ENCODE assay signal across 1 cellular context in the genomic region with DNA sequence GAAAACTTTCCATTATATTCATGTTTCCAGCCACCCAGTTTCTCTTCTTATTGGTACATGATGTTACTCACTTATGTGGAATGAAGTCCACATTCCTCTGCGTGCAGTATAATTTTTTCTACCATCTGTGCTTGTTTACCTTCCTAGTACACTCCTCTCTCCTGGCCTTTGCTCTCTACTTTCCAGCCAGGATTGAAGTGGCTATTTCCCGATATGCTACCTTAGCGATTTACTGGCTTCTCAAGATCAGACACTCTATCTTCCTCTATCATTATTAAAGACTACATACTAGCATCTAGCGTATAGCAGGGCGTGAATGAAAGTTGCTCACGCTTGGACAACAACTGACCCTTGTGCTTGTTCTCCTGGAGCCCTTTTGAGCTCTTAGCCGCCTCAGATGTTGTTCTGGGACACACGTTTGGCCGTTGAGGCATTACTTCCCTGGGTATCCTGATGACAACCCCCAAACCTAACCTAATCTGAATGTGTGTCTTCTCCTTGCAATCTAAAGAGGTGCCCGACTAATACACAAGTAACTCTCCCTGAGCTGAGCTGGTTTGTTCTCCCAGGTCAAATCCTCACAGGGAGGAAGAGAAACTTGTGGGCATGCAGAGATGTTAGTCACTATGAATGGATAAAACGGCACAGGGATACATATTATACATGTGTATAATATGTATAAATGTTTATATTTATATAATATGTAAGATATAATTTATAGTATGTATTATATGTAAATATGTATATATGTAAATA.
TF ChIP-seq lines count a peak whose summit lies in the region.

No MANE protein-coding gene starts in this region.

TF ChIP-seq in HepG2, 621 proteins besides CTCF, POLR2A, EP300 and RAD21 (continued from another document and continues in another):
- TF ChIP-seq ZMAT5 (CRISPR knock-in tag; IDR thresholded peaks at IDR 0.05; ENCODE audit: borderline replicate concordance, low read depth), result no peak
- TF ChIP-seq SOX5 (CRISPR knock-in tag; IDR thresholded peaks at IDR 0.05; ENCODE audit: borderline replicate concordance), result peak; percentile 73; the same call in 1 of the 2 replicates
- no peak for TF ChIP-seq KDM5B (CRISPR knock-in tag; IDR thresholded peaks at IDR 0.05; ENCODE audit: borderline replicate concordance)
- TF ChIP-seq CHCHD3 (CRISPR knock-in tag; IDR thresholded peaks at IDR 0.05), result no peak
- TF ChIP-seq ZNF766 (CRISPR knock-in tag; IDR thresholded peaks at IDR 0.05; ENCODE audit: borderline replicate concordance), result no peak
- no peak for TF ChIP-seq PHF21A (CRISPR knock-in tag; IDR thresholded peaks at IDR 0.05)
- no peak for TF ChIP-seq ZFYVE20 (CRISPR knock-in tag; IDR thresholded peaks at IDR 0.05; ENCODE audit: borderline replicate concordance, low read depth)
- no peak for TF ChIP-seq ZNF446 (CRISPR knock-in tag; IDR thresholded peaks at IDR 0.05)
- no peak for TF ChIP-seq E2F1 (CRISPR knock-in tag; IDR thresholded peaks at IDR 0.05)
- TF ChIP-seq ZNF296 (CRISPR knock-in tag; conservative IDR thresholded peaks at IDR 0.05), result no peak
- no peak for TF ChIP-seq NPAS2 (CRISPR knock-in tag; IDR thresholded peaks at IDR 0.05; ENCODE audit: borderline replicate concordance)
- no peak for TF ChIP-seq TOE1 (CRISPR knock-in tag; IDR thresholded peaks at IDR 0.05)
- no peak for TF ChIP-seq ATRX (CRISPR knock-in tag; IDR thresholded peaks at IDR 0.05; ENCODE audit: borderline replicate concordance)
- TF ChIP-seq KDM1A (CRISPR knock-in tag; IDR thresholded peaks at IDR 0.05), result no peak
- TF ChIP-seq, protein P1, sequence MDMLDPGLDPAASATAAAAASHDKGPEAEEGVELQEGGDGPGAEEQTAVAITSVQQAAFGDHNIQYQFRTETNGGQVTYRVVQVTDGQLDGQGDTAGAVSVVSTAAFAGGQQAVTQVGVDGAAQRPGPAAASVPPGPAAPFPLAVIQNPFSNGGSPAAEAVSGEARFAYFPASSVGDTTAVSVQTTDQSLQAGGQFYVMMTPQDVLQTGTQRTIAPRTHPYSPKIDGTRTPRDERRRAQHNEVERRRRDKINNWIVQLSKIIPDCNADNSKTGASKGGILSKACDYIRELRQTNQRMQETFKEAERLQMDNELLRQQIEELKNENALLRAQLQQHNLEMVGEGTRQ (IDR thresholded peaks at IDR 0.05; ENCODE audit: low read depth, low read length), result no peak
- TF ChIP-seq, protein P1 (CRISPR knock-in tag; IDR thresholded peaks at IDR 0.05; ENCODE audit: borderline replicate concordance), result no peak
- TF ChIP-seq, protein P2, sequence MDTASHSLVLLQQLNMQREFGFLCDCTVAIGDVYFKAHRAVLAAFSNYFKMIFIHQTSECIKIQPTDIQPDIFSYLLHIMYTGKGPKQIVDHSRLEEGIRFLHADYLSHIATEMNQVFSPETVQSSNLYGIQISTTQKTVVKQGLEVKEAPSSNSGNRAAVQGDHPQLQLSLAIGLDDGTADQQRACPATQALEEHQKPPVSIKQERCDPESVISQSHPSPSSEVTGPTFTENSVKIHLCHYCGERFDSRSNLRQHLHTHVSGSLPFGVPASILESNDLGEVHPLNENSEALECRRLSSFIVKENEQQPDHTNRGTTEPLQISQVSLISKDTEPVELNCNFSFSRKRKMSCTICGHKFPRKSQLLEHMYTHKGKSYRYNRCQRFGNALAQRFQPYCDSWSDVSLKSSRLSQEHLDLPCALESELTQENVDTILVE (CRISPR knock-in tag; IDR thresholded peaks at IDR 0.05), result peak; percentile 59; the same call in 1 of the 2 replicates
- TF ChIP-seq ZBTB2 (CRISPR knock-in tag; IDR thresholded peaks at IDR 0.05; ENCODE audit: low read depth), result no peak
- no peak for TF ChIP-seq PLRG1 (conservative IDR thresholded peaks at IDR 0.05)
- no peak for TF ChIP-seq TBP (CRISPR knock-in tag; IDR thresholded peaks at IDR 0.05)
- TF ChIP-seq ZNF354B (CRISPR knock-in tag; IDR thresholded peaks at IDR 0.05), result no peak
- no peak for TF ChIP-seq ZNF513 (CRISPR knock-in tag; conservative IDR thresholded peaks at IDR 0.05)
- TF ChIP-seq E2F5 (CRISPR knock-in tag; conservative IDR thresholded peaks at IDR 0.05), result no peak
- no peak for TF ChIP-seq ZNF33A (CRISPR knock-in tag; IDR thresholded peaks at IDR 0.05; ENCODE audit: borderline replicate concordance)
- TF ChIP-seq EEA1 (CRISPR knock-in tag; IDR thresholded peaks at IDR 0.05; ENCODE audit: borderline replicate concordance), result no peak
- TF ChIP-seq ZNF362 (CRISPR knock-in tag; IDR thresholded peaks at IDR 0.05; ENCODE audit: borderline replicate concordance), result peak; percentile 61; the same call in 1 of the 2 replicates
- TF ChIP-seq RARG (CRISPR knock-in tag; IDR thresholded peaks at IDR 0.05; ENCODE audit: low read depth), result no peak
- no peak for TF ChIP-seq ZNF136 (CRISPR knock-in tag; IDR thresholded peaks at IDR 0.05; ENCODE audit: low read depth)
- no peak for TF ChIP-seq PHB2 (IDR thresholded peaks at IDR 0.05; ENCODE audit: partially characterized antibody)
- no peak for TF ChIP-seq ISL2 (CRISPR knock-in tag; IDR thresholded peaks at IDR 0.05)
- no peak for TF ChIP-seq SNRNP70 (IDR thresholded peaks at IDR 0.05; ENCODE audit: low read depth, low read length)
- no peak for TF ChIP-seq MXD4 (CRISPR knock-in tag; IDR thresholded peaks at IDR 0.05)
- no peak for TF ChIP-seq ZNF704 (CRISPR knock-in tag; IDR thresholded peaks at IDR 0.05; ENCODE audit: borderline replicate concordance)
- no peak for TF ChIP-seq ZNF569 (CRISPR knock-in tag; IDR thresholded peaks at IDR 0.05; ENCODE audit: borderline replicate concordance)
- TF ChIP-seq ATAD3A (CRISPR knock-in tag; IDR thresholded peaks at IDR 0.05), result no peak
- no peak for TF ChIP-seq U2AF2 (IDR thresholded peaks at IDR 0.05; ENCODE audit: low read depth, low read length)
- TF ChIP-seq MTA1 (CRISPR knock-in tag; IDR thresholded peaks at IDR 0.05; ENCODE audit: borderline replicate concordance), result no peak
- no peak for TF ChIP-seq ZNF44 (CRISPR knock-in tag; IDR thresholded peaks at IDR 0.05)
- TF ChIP-seq, protein P3, sequence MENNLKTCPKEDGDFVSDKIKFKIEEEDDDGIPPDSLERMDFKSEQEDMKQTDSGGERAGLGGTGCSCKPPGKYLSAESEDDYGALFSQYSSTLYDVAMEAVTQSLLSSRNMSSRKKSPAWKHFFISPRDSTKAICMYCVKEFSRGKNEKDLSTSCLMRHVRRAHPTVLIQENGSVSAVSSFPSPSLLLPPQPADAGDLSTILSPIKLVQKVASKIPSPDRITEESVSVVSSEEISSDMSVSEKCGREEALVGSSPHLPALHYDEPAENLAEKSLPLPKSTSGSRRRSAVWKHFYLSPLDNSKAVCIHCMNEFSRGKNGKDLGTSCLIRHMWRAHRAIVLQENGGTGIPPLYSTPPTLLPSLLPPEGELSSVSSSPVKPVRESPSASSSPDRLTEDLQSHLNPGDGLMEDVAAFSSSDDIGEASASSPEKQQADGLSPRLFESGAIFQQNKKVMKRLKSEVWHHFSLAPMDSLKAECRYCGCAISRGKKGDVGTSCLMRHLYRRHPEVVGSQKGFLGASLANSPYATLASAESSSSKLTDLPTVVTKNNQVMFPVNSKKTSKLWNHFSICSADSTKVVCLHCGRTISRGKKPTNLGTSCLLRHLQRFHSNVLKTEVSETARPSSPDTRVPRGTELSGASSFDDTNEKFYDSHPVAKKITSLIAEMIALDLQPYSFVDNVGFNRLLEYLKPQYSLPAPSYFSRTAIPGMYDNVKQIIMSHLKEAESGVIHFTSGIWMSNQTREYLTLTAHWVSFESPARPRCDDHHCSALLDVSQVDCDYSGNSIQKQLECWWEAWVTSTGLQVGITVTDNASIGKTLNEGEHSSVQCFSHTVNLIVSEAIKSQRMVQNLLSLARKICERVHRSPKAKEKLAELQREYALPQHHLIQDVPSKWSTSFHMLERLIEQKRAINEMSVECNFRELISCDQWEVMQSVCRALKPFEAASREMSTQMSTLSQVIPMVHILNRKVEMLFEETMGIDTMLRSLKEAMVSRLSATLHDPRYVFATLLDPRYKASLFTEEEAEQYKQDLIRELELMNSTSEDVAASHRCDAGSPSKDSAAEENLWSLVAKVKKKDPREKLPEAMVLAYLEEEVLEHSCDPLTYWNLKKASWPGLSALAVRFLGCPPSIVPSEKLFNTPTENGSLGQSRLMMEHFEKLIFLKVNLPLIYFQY (CRISPR knock-in tag; IDR thresholded peaks at IDR 0.05; ENCODE audit: borderline replicate concordance), result 0 out of 2 replicates have a peak, but pooled peaks have one; percentile 44
- TF ChIP-seq, protein P4, sequence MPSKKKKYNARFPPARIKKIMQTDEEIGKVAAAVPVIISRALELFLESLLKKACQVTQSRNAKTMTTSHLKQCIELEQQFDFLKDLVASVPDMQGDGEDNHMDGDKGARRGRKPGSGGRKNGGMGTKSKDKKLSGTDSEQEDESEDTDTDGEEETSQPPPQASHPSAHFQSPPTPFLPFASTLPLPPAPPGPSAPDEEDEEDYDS (CRISPR knock-in tag; IDR thresholded peaks at IDR 0.05), result no peak
- TF ChIP-seq, protein P5, sequence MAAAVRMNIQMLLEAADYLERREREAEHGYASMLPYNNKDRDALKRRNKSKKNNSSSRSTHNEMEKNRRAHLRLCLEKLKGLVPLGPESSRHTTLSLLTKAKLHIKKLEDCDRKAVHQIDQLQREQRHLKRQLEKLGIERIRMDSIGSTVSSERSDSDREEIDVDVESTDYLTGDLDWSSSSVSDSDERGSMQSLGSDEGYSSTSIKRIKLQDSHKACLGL (CRISPR knock-in tag; IDR thresholded peaks at IDR 0.05), result no peak
- TF ChIP-seq ZFP1 (CRISPR knock-in tag; IDR thresholded peaks at IDR 0.05), result no peak
- no peak; the same call in 1 of the 2 replicates for TF ChIP-seq ZNF331 (CRISPR knock-in tag; IDR thresholded peaks at IDR 0.05)
- no peak for TF ChIP-seq ZNF652 (CRISPR knock-in tag; IDR thresholded peaks at IDR 0.05; ENCODE audit: borderline replicate concordance, low read depth)
- peak; percentile 34; the same call in 1 of the 2 replicates for TF ChIP-seq ZNF7 (CRISPR knock-in tag; IDR thresholded peaks at IDR 0.05)
- TF ChIP-seq ZFX (CRISPR knock-in tag; IDR thresholded peaks at IDR 0.05; ENCODE audit: low read depth), result no peak
- no peak for TF ChIP-seq KDM2A (CRISPR knock-in tag; IDR thresholded peaks at IDR 0.05; ENCODE audit: borderline replicate concordance, low read depth)
- no peak for TF ChIP-seq ZNF484 (CRISPR knock-in tag; IDR thresholded peaks at IDR 0.05; ENCODE audit: borderline replicate concordance, low read depth)
- TF ChIP-seq KMT2A (CRISPR knock-in tag; IDR thresholded peaks at IDR 0.05), result no peak
